Comparison of ENCODE assay signal across 1 cellular context in the genomic region with DNA sequence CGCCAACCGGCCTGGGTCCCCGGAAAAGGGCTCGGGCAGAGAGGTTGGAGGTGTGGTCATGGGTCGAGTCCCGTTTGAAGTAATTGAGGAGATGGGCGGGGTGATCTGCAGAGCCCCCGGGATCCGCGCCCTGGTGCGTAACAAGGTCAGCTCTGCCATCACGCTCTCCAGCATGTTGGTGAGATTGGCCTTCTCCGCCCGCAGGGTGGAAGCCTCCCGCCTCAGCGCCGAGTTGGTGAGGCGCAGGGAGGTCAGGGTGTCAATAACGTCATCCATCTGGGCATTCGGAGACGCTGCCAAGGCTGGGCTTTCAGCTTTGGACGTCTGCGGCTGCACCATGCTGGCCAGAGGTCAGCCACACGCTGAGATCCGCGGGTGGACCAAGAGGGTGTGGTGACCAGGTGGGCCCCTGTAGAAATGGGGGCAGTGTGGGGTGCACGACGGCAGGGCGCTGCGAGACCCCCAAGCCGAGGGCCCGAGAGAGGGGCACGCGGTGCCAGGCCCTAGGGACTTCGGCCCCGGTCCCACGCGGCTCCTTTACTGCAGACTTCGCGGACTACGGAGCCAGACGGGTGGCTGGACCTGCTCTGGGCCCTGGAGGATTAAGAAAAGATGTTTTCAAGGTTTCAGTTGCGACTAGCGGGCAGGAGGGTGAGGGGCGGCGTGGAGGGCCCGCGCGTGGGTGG.
TF ChIP-seq lines count a peak whose summit lies in the region.

No MANE protein-coding gene starts in this region.

TF ChIP-seq in H1, 55 proteins besides CTCF, POLR2A, EP300 and RAD21 (continued from another document):
- TF ChIP-seq, protein P1, sequence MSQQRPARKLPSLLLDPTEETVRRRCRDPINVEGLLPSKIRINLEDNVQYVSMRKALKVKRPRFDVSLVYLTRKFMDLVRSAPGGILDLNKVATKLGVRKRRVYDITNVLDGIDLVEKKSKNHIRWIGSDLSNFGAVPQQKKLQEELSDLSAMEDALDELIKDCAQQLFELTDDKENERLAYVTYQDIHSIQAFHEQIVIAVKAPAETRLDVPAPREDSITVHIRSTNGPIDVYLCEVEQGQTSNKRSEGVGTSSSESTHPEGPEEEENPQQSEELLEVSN (IDR thresholded peaks at IDR 0.05), result peak; percentile 67; the same call in 1 of the 2 replicates
- TF ChIP-seq, protein P2, sequence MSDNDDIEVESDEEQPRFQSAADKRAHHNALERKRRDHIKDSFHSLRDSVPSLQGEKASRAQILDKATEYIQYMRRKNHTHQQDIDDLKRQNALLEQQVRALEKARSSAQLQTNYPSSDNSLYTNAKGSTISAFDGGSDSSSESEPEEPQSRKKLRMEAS (IDR thresholded peaks at IDR 0.05), result peak; percentile 69
